8 cellular contexts compared by ENCODE assay signal in genomic region chr20:46406200-46406985, GRCh38. TPM values are rescaled to one million over a fixed set of nuclear protein-coding genes. Genes with fewer than 3 reads are reported as not detected.
DNase-seq lines count a peak whose midpoint lies in the region; ATAC-seq and TF ChIP-seq lines count a peak whose summit lies in the region.

Gene ELMO2, minus strand, starts transcription at chr20:46406615. Its CDS starts 12,133 bp downstream, at chr20:46394482.

- no peak within 1 kb of the TSS for H3K27ac ChIP-seq in PC-9
- H3K27ac ChIP-seq in esophagus (ENCODE audit: low read depth in 2 of 2, low read length in 1 of 2), result peak within 1 kb of the TSS; percentile 85 to 96
- peak within 1 kb of the TSS; percentile 66 for H3K27ac ChIP-seq in muscle layer of duodenum (ENCODE audit: low read length)

- H3K27ac Mint-ChIP-seq in activated T-cell treated with anti-CD3 and anti-CD28 coated beads, Interleukin-2, amount 50 U/mL, for 24 hours, result peak within 1 kb of the TSS; percentile 97

- BruUV-seq in PC-9 (replicated peaks; lab: Mats Ljungman, UMichigan), result no TSS peak

- peaks cover 74% of the 10 kb centered on the region for H3K4me1 Mint-ChIP-seq in activated T-cell treated with anti-CD3 and anti-CD28 coated beads, Interleukin-2, amount 50 U/mL, for 24 hours (ENCODE audit: low read depth)

- H3K4me1 ChIP-seq in PC-9 (replicated peaks; ENCODE audit: insufficient read depth), result peaks cover 29% of the 10 kb centered on the region
- peaks cover 4 to 12% of the 10 kb centered on the region in 2 donors for H3K4me1 ChIP-seq in esophagus (ENCODE audit: control insufficient read depth in 2 of 2, insufficient read depth in 2 of 2, low read length in 1 of 2)
- H3K4me1 ChIP-seq in muscle layer of duodenum (ENCODE audit: control insufficient read depth in 1 of 2, insufficient read depth in 2 of 2, low read length in 2 of 2), result peaks cover 23 to 43% of the 10 kb centered on the region in 2 donors

- peaks cover 22% of the 10 kb centered on the region for H3K79me2 ChIP-seq in PC-9 (ENCODE audit: low read depth)

- CTCF ChIA-PET in PC-9 (lab: Charles Lee), result interaction anchor here (1.1 kb wide), 1 partner anchor 99 kb away, joined by 3 read pairs; no protein-coding TSS in a partner anchor

- no peaks in the 10 kb centered on the region for H3K9me2 ChIP-seq in PC-9 (ENCODE audit: insufficient read depth)

- peak within 1 kb of the TSS; percentile 95 for H3K4me2 ChIP-seq in PC-9

- H3K36me3 ChIP-seq in PC-9 (ENCODE audit: low read depth) (no peaks in the 10 kb centered on the region), esophagus (ENCODE audit: control insufficient read depth in 2 of 2, insufficient read depth in 2 of 2, low read length in 1 of 2) (peaks cover 0 to 2% of the 10 kb centered on the region in 2 donors), muscle layer of duodenum (ENCODE audit: control insufficient read depth in 1 of 2, insufficient read depth in 2 of 2, low read length in 2 of 2) (no peaks in the 10 kb centered on the region)

- peak; percentile 49 for TF ChIP-seq CTCF in PC-9 (conservative IDR thresholded peaks at IDR 0.05)

- POLR2A ChIA-PET in PC-9 (lab: Charles Lee; ENCODE audit: unreplicated experiment), result interaction anchor here (0.5 to 0.6 kb wide), 6 partner anchors 90 to 1367 kb away, joined by 3 to 5 read pairs (median 4); partner anchors contain the start of gene SYS1

- 0 to 1% methylated on average over 42 to 60 of the region's 60 CpGs for WGBS in esophagus, 2 donors

- peaks cover 16% of the 10 kb centered on the region for H3F3A ChIP-seq in PC-9 (ENCODE audit: insufficient read depth, low read depth)

- H3K9me3 Mint-ChIP-seq in activated T-cell treated with anti-CD3 and anti-CD28 coated beads, Interleukin-2, amount 50 U/mL, for 24 hours, result no peaks in the 10 kb centered on the region

- H3K9me3 ChIP-seq in PC-9 (ENCODE audit: insufficient read depth, low read depth) (no peaks in the 10 kb centered on the region), esophagus (ENCODE audit: control insufficient read depth in 2 of 2, insufficient read depth in 1 of 2, low read depth in 1 of 2, low read length in 1 of 2) (no peaks in the 10 kb centered on the region), muscle layer of duodenum (ENCODE audit: control insufficient read depth in 1 of 2, low read length in 2 of 2) (no peaks in the 10 kb centered on the region)

- peak within 1 kb of the TSS; percentile 93 for H2AFZ ChIP-seq in PC-9

- H3K27me3 Mint-ChIP-seq in activated T-cell treated with anti-CD3 and anti-CD28 coated beads, Interleukin-2, amount 50 U/mL, for 24 hours, result no peaks in the 10 kb centered on the region

- intact Hi-C loops in PC-9 (cut with micrococcal nuclease; ENCODE audit: unreplicated experiment), result loop anchor here (1.0 to 2.0 kb wide), 3 partner anchors 38 to 434 kb away; partner anchors contain the start of gene ZNF335

- H4K20me1 ChIP-seq in PC-9 (ENCODE audit: insufficient read depth), result no peaks in the 10 kb centered on the region

- DNase-seq in DMS153 (lab: John Stamatoyannopoulos, UW), result peak; percentile 94
- peak; percentile 94 for DNase-seq in Jurkat, Clone E6-1 (ENCODE audit: low read depth, low spot score)
- peak; percentile 93 to 96 for DNase-seq in PC-9
- peak; percentile 95 for DNase-seq in activated T-cell treated with anti-CD3 and anti-CD28 coated beads, Interleukin-2, amount 50 U/mL, for 24 hours
- DNase-seq in stimulated activated CD8-positive, alpha-beta memory T cell treated with anti-CD3 and anti-CD28 coated beads, Interleukin-7, amount 100 ng/mL, for 4 hours (ENCODE audit: low read depth in 2 of 2), result peak; percentile 95

- peak within 1 kb of the TSS; percentile 92 for H3K4me3 Mint-ChIP-seq in activated T-cell treated with anti-CD3 and anti-CD28 coated beads, Interleukin-2, amount 50 U/mL, for 24 hours

- H3K36me3 Mint-ChIP-seq in activated T-cell treated with anti-CD3 and anti-CD28 coated beads, Interleukin-2, amount 50 U/mL, for 24 hours (ENCODE audit: low read depth), result peaks cover 22% of the 10 kb centered on the region

- peak within 1 kb of the TSS; percentile 75 for H3K4me3 ChIP-seq in Jurkat, Clone E6-1 (ENCODE audit: low read length)
- peak within 1 kb of the TSS; percentile 93 for H3K4me3 ChIP-seq in PC-9
- peak within 1 kb of the TSS; percentile 77 to 93 for H3K4me3 ChIP-seq in esophagus (ENCODE audit: low read depth in 1 of 2, low read length in 2 of 2)
- H3K4me3 ChIP-seq in muscle layer of duodenum (ENCODE audit: low read depth in 1 of 2, low read length in 2 of 2), result peak within 1 kb of the TSS; percentile 80 to 88

- H3K27me3 ChIP-seq in PC-9 (ENCODE audit: insufficient read depth, low read depth) (no peaks in the 10 kb centered on the region), esophagus (ENCODE audit: control insufficient read depth in 1 of 2, insufficient read depth in 2 of 2, low read length in 2 of 2) (no peaks in the 10 kb centered on the region), muscle layer of duodenum (ENCODE audit: low read depth, low read length) (no peaks in the 10 kb centered on the region)

- peak; percentile 85 for ATAC-seq in GM21619 (IDR thresholded peaks at IDR 0.05; ENCODE audit: unreplicated experiment)

RNA-seq across cellular contexts. Expression of gene ELMO2, which starts in this region (rescaled TPM):
- 43.7 TPM for polyA plus RNA-seq in Jurkat, Clone E6-1 (2012; ENCODE audit: insufficient read depth, insufficient read length)
- 29.4 and 32.1 TPM in 2 replicates for total RNA-seq in PC-9 (2021)
- polyA plus RNA-seq in esophagus, result 10 to 100 TPM; 25.3 to 31.1 TPM
